1 cellular context compared by ENCODE assay signal in the genomic region with DNA sequence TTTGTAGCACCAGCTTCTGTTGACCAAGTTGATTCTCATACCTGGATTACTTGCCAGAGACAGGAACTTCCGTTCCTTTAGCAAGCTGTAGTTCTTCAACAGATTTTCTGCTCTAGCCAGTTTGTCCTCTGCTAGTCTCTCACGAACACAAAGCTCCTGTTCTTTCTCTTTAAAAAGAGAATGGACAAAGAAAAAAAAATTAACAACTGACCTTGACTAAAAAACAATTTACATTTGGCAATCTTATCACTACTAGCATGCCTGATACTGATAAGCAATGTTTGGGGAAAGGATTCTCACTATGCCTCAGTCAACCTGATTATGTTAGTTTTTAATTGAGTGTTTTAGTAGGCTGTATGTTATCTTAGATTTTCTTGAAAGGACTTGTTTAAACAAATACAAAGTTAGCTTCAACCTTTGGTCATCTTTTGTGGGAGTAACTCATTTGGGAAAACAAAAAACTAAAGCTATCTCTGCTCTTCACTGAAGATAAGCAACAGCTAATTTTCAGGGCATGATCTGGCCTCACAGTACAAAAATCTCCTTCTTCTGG.
A peak's percentile ranks its signal among the peaks of the same experiment; 100 is the strongest.
TF ChIP-seq lines count a peak whose summit lies in the region.

No MANE protein-coding gene starts in this region.

TF ChIP-seq in HepG2, 621 proteins besides CTCF, POLR2A, EP300 and RAD21 (continued from another document and continues in another):
- peak; percentile 79 for TF ChIP-seq ATF2 (CRISPR knock-in tag; IDR thresholded peaks at IDR 0.05)
- TF ChIP-seq ZNF724P (CRISPR knock-in tag; IDR thresholded peaks at IDR 0.05; ENCODE audit: borderline replicate concordance), result no peak
- no peak for TF ChIP-seq ZNF737 (CRISPR knock-in tag; IDR thresholded peaks at IDR 0.05; ENCODE audit: borderline replicate concordance)
- no peak for TF ChIP-seq SNRNP70 (IDR thresholded peaks at IDR 0.05; ENCODE audit: low read depth, low read length)
- TF ChIP-seq MAFG (CRISPR knock-in tag; IDR thresholded peaks at IDR 0.05), result no peak
- TF ChIP-seq, protein P1, sequence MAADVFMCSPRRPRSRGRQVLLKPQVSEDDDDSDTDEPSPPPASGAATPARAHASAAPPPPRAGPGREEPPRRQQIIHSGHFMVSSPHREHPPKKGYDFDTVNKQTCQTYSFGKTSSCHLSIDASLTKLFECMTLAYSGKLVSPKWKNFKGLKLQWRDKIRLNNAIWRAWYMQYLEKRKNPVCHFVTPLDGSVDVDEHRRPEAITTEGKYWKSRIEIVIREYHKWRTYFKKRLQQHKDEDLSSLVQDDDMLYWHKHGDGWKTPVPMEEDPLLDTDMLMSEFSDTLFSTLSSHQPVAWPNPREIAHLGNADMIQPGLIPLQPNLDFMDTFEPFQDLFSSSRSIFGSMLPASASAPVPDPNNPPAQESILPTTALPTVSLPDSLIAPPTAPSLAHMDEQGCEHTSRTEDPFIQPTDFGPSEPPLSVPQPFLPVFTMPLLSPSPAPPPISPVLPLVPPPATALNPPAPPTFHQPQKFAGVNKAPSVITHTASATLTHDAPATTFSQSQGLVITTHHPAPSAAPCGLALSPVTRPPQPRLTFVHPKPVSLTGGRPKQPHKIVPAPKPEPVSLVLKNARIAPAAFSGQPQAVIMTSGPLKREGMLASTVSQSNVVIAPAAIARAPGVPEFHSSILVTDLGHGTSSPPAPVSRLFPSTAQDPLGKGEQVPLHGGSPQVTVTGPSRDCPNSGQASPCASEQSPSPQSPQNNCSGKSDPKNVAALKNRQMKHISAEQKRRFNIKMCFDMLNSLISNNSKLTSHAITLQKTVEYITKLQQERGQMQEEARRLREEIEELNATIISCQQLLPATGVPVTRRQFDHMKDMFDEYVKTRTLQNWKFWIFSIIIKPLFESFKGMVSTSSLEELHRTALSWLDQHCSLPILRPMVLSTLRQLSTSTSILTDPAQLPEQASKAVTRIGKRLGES (CRISPR knock-in tag; IDR thresholded peaks at IDR 0.05; ENCODE audit: borderline replicate concordance), result no peak
- TF ChIP-seq, protein P2, sequence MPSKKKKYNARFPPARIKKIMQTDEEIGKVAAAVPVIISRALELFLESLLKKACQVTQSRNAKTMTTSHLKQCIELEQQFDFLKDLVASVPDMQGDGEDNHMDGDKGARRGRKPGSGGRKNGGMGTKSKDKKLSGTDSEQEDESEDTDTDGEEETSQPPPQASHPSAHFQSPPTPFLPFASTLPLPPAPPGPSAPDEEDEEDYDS (CRISPR knock-in tag; IDR thresholded peaks at IDR 0.05), result 0 out of 2 replicates have a peak, but pooled peaks have one; percentile 29
- TF ChIP-seq ZNF589 (CRISPR knock-in tag; conservative IDR thresholded peaks at IDR 0.05), result no peak
- TF ChIP-seq PHB2 (IDR thresholded peaks at IDR 0.05; ENCODE audit: partially characterized antibody), result no peak
- no peak for TF ChIP-seq MED8 (CRISPR knock-in tag; IDR thresholded peaks at IDR 0.05; ENCODE audit: insufficient replicate concordance)
- TF ChIP-seq GZF1 (CRISPR knock-in tag; IDR thresholded peaks at IDR 0.05), result no peak
- TF ChIP-seq REPIN1 (CRISPR knock-in tag; IDR thresholded peaks at IDR 0.05; ENCODE audit: borderline replicate concordance, low read depth), result no peak
- TF ChIP-seq, protein P3, sequence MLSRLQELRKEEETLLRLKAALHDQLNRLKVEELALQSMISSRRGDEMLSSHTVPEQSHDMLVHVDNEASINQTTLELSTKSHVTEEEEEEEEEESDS (CRISPR knock-in tag; IDR thresholded peaks at IDR 0.05; ENCODE audit: borderline replicate concordance), result no peak
- TF ChIP-seq, protein P4, sequence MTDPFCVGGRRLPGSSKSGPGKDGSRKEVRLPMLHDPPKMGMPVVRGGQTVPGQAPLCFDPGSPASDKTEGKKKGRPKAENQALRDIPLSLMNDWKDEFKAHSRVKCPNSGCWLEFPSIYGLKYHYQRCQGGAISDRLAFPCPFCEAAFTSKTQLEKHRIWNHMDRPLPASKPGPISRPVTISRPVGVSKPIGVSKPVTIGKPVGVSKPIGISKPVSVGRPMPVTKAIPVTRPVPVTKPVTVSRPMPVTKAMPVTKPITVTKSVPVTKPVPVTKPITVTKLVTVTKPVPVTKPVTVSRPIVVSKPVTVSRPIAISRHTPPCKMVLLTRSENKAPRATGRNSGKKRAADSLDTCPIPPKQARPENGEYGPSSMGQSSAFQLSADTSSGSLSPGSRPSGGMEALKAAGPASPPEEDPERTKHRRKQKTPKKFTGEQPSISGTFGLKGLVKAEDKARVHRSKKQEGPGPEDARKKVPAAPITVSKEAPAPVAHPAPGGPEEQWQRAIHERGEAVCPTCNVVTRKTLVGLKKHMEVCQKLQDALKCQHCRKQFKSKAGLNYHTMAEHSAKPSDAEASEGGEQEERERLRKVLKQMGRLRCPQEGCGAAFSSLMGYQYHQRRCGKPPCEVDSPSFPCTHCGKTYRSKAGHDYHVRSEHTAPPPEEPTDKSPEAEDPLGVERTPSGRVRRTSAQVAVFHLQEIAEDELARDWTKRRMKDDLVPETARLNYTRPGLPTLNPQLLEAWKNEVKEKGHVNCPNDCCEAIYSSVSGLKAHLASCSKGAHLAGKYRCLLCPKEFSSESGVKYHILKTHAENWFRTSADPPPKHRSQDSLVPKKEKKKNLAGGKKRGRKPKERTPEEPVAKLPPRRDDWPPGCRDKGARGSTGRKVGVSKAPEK (CRISPR knock-in tag; IDR thresholded peaks at IDR 0.05; ENCODE audit: borderline replicate concordance), result no peak
- TF ChIP-seq RARA (CRISPR knock-in tag; IDR thresholded peaks at IDR 0.05), result peak; percentile 79
- no peak for TF ChIP-seq SRSF1 (optimal IDR thresholded peaks at IDR 0.05; ENCODE audit: low read depth, low read length)
- TF ChIP-seq, protein P5, sequence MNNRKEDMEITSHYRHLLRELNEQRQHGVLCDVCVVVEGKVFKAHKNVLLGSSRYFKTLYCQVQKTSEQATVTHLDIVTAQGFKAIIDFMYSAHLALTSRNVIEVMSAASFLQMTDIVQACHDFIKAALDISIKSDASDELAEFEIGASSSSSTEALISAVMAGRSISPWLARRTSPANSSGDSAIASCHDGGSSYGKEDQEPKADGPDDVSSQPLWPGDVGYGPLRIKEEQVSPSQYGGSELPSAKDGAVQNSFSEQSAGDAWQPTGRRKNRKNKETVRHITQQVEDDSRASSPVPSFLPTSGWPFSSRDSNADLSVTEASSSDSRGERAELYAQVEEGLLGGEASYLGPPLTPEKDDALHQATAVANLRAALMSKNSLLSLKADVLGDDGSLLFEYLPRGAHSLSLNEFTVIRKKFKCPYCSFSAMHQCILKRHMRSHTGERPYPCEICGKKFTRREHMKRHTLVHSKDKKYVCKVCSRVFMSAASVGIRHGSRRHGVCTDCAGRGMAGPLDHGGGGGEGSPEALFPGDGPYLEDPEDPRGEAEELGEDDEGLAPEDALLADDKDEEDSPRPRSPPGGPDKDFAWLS (CRISPR knock-in tag; IDR thresholded peaks at IDR 0.05; ENCODE audit: borderline replicate concordance), result no peak
- no peak; the same call in 1 of the 2 replicates for TF ChIP-seq SALL1 (CRISPR knock-in tag; IDR thresholded peaks at IDR 0.05)
- TF ChIP-seq SSRP1 (CRISPR knock-in tag; IDR thresholded peaks at IDR 0.05), result no peak
- peak; percentile 83; the same call in 1 of the 2 replicates for TF ChIP-seq RORA (CRISPR knock-in tag; IDR thresholded peaks at IDR 0.05)
- no peak for TF ChIP-seq ZNF546 (CRISPR knock-in tag; conservative IDR thresholded peaks at IDR 0.05)
- TF ChIP-seq, protein P6, sequence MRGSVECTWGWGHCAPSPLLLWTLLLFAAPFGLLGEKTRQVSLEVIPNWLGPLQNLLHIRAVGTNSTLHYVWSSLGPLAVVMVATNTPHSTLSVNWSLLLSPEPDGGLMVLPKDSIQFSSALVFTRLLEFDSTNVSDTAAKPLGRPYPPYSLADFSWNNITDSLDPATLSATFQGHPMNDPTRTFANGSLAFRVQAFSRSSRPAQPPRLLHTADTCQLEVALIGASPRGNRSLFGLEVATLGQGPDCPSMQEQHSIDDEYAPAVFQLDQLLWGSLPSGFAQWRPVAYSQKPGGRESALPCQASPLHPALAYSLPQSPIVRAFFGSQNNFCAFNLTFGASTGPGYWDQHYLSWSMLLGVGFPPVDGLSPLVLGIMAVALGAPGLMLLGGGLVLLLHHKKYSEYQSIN (CRISPR knock-in tag; IDR thresholded peaks at IDR 0.05; ENCODE audit: borderline replicate concordance), result no peak
- peak; percentile 87; the same call in 1 of the 2 replicates for TF ChIP-seq ZNF703 (CRISPR knock-in tag; IDR thresholded peaks at IDR 0.05; ENCODE audit: borderline replicate concordance)
- TF ChIP-seq, protein P7, sequence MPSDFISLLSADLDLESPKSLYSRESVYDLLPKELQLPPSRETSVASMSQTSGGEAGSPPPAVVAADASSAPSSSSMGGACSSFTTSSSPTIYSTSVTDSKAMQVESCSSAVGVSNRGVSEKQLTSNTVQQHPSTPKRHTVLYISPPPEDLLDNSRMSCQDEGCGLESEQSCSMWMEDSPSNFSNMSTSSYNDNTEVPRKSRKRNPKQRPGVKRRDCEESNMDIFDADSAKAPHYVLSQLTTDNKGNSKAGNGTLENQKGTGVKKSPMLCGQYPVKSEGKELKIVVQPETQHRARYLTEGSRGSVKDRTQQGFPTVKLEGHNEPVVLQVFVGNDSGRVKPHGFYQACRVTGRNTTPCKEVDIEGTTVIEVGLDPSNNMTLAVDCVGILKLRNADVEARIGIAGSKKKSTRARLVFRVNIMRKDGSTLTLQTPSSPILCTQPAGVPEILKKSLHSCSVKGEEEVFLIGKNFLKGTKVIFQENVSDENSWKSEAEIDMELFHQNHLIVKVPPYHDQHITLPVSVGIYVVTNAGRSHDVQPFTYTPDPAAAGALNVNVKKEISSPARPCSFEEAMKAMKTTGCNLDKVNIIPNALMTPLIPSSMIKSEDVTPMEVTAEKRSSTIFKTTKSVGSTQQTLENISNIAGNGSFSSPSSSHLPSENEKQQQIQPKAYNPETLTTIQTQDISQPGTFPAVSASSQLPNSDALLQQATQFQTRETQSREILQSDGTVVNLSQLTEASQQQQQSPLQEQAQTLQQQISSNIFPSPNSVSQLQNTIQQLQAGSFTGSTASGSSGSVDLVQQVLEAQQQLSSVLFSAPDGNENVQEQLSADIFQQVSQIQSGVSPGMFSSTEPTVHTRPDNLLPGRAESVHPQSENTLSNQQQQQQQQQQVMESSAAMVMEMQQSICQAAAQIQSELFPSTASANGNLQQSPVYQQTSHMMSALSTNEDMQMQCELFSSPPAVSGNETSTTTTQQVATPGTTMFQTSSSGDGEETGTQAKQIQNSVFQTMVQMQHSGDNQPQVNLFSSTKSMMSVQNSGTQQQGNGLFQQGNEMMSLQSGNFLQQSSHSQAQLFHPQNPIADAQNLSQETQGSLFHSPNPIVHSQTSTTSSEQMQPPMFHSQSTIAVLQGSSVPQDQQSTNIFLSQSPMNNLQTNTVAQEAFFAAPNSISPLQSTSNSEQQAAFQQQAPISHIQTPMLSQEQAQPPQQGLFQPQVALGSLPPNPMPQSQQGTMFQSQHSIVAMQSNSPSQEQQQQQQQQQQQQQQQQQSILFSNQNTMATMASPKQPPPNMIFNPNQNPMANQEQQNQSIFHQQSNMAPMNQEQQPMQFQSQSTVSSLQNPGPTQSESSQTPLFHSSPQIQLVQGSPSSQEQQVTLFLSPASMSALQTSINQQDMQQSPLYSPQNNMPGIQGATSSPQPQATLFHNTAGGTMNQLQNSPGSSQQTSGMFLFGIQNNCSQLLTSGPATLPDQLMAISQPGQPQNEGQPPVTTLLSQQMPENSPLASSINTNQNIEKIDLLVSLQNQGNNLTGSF (CRISPR knock-in tag; IDR thresholded peaks at IDR 0.05), result no peak
- TF ChIP-seq ATF7-NPFF (CRISPR knock-in tag; IDR thresholded peaks at IDR 0.05; ENCODE audit: low read depth), result no peak
- TF ChIP-seq ZNF362 (CRISPR knock-in tag; IDR thresholded peaks at IDR 0.05; ENCODE audit: borderline replicate concordance), result peak; percentile 98
- TF ChIP-seq MXD1 (CRISPR knock-in tag; IDR thresholded peaks at IDR 0.05), result no peak
- no peak for TF ChIP-seq SRF (IDR thresholded peaks at IDR 0.05; ENCODE audit: low read depth, low read length)
- TF ChIP-seq, protein P8, sequence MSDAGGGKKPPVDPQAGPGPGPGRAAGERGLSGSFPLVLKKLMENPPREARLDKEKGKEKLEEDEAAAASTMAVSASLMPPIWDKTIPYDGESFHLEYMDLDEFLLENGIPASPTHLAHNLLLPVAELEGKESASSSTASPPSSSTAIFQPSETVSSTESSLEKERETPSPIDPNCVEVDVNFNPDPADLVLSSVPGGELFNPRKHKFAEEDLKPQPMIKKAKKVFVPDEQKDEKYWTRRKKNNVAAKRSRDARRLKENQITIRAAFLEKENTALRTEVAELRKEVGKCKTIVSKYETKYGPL (CRISPR knock-in tag; IDR thresholded peaks at IDR 0.05), result no peak
- peak; percentile 74 for TF ChIP-seq ZNF331 (CRISPR knock-in tag; IDR thresholded peaks at IDR 0.05)
- no peak for TF ChIP-seq ZNF329 (CRISPR knock-in tag; IDR thresholded peaks at IDR 0.05; ENCODE audit: low read depth)
- TF ChIP-seq SMAD1 (CRISPR knock-in tag; IDR thresholded peaks at IDR 0.05; ENCODE audit: borderline replicate concordance, low read depth), result no peak
- TF ChIP-seq, protein P9, sequence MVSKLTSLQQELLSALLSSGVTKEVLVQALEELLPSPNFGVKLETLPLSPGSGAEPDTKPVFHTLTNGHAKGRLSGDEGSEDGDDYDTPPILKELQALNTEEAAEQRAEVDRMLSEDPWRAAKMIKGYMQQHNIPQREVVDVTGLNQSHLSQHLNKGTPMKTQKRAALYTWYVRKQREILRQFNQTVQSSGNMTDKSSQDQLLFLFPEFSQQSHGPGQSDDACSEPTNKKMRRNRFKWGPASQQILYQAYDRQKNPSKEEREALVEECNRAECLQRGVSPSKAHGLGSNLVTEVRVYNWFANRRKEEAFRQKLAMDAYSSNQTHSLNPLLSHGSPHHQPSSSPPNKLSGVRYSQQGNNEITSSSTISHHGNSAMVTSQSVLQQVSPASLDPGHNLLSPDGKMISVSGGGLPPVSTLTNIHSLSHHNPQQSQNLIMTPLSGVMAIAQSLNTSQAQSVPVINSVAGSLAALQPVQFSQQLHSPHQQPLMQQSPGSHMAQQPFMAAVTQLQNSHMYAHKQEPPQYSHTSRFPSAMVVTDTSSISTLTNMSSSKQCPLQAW (CRISPR knock-in tag; IDR thresholded peaks at IDR 0.05), result no peak
- peak; percentile 85 for TF ChIP-seq TEAD3 (CRISPR knock-in tag; optimal IDR thresholded peaks at IDR 0.05; ENCODE audit: borderline replicate concordance)
- peak; percentile 52; the same call in 1 of the 2 replicates for TF ChIP-seq KLF12 (CRISPR knock-in tag; IDR thresholded peaks at IDR 0.05; ENCODE audit: borderline replicate concordance)
